ENCODE assay signal across 8 cellular contexts in genomic region chr2:11688222-11689069, GRCh38. TPM values are rescaled to one million over a fixed set of nuclear protein-coding genes. Genes with fewer than 3 reads are reported as not detected.
DNase-seq lines count a peak whose midpoint lies in the region; ATAC-seq, FAIRE-seq and TF ChIP-seq lines count a peak whose summit lies in the region.

No MANE protein-coding gene starts in this region.

- peak overlapping the region; percentile 16 for H3K4me3 Mint-ChIP-seq in activated naive CD4-positive, alpha-beta T cell treated with anti-CD3 and anti-CD28 coated beads, Interleukin-2, amount 10 ng/mL, durations not matched to agents 7 days and 5 days

- POLR2A ChIA-PET in SK-N-SH (lab: Yijun Ruan, JAX): interaction anchor here (0.6 to 1.0 kb wide), 2 partner anchors 59 to 545 kb away, joined by 3 read pairs; no protein-coding TSS in a partner anchor

- H4K20me1 ChIP-seq in SK-N-SH (ENCODE audit: insufficient read depth): no peaks in the 10 kb centered on the region

- peak overlapping the region; percentile 71; the same call in 1 of the 2 replicates for H2AFZ ChIP-seq in SK-N-SH (ENCODE audit: low read depth)
- H2AFZ ChIP-seq in parathyroid adenoma: peak overlapping the region; percentile 61

- peaks cover 49% of the 10 kb centered on the region for H3K27me3 Mint-ChIP-seq in activated naive CD4-positive, alpha-beta T cell treated with anti-CD3 and anti-CD28 coated beads, Interleukin-2, amount 10 ng/mL, durations not matched to agents 7 days and 5 days

- H3K4me1 ChIP-seq in SK-N-SH (ENCODE audit: control insufficient read depth in 1 of 2, insufficient read depth in 2 of 2, low read depth in 1 of 2, low read length in 1 of 2) (peaks cover 0 to 12% of the 10 kb centered on the region in 2 experiments; a peak in 2 of 4 replicates), parathyroid adenoma (peaks cover 12% of the 10 kb centered on the region), tibial artery (peaks cover 0 to 38% (median 9%) of the 10 kb centered on the region in 4 donors)

- TF ChIP-seq RAD21 in SK-N-SH (IDR thresholded peaks at IDR 0.05; ENCODE audit: low read length): peak; percentile 92

- no peak overlapping the region for H3K27ac ChIP-seq in SK-N-SH (ENCODE audit: low read depth in 2 of 2, low read length in 1 of 2)
- no peak overlapping the region for H3K27ac ChIP-seq in parathyroid adenoma
- H3K27ac ChIP-seq in tibial artery: peak overlapping the region in 1 of 2 donors; percentile 58

- TF ChIP-seq CTCF in D721Med (IDR thresholded peaks at IDR 0.05; ENCODE audit: insufficient read depth, missing control alignments) (peak; percentile 76), SK-N-SH (IDR thresholded peaks at IDR 0.05) (peak; percentile 99), parathyroid adenoma (IDR thresholded peaks at IDR 0.05) (peak; percentile 87), tibial artery (IDR thresholded peaks at IDR 0.05) (peak; percentile 70 to 82)

- intact Hi-C loops in tibial artery (cut with DNase I; ENCODE audit: low total_unique reads): no loop called here

- no peaks in the 10 kb centered on the region for H3K9me2 ChIP-seq in SK-N-SH

- H3K4me2 ChIP-seq in SK-N-SH (peak overlapping the region; percentile 65), parathyroid adenoma (ENCODE audit: low read length) (peak overlapping the region; percentile 74)

- DNase-seq in D721Med (ENCODE audit: insufficient read length, low spot score): peak; percentile 78
- peak; percentile 91 for DNase-seq in KBM-7
- DNase-seq in SK-N-SH: peak; percentile 94
- peak; percentile 89 for DNase-seq in activated naive CD4-positive, alpha-beta T cell treated with anti-CD3 and anti-CD28 coated beads, Interleukin-2, amount 10 ng/mL, durations not matched to agents 7 days and 5 days
- DNase-seq in globus pallidus (ENCODE audit: low spot score): peak; percentile 67
- DNase-seq in tibial artery: peak; percentile 78 to 88

- peaks cover 6% of the 10 kb centered on the region; the same call in 1 of the 2 replicates for H3K27me3 ChIP-seq in SK-N-SH (ENCODE audit: insufficient read depth)
- H3K27me3 ChIP-seq in parathyroid adenoma (ENCODE audit: control insufficient read depth, insufficient read depth, low read length): no peaks in the 10 kb centered on the region
- H3K27me3 ChIP-seq in tibial artery: peaks cover 0 to 7% of the 10 kb centered on the region in 2 donors

- WGBS in SK-N-SH (ENCODE audit: low lambda C conversion rate): 15% methylated on average over 23 of the region's 23 CpGs

- no peaks in the 10 kb centered on the region for H3K36me3 Mint-ChIP-seq in activated naive CD4-positive, alpha-beta T cell treated with anti-CD3 and anti-CD28 coated beads, Interleukin-2, amount 10 ng/mL, durations not matched to agents 7 days and 5 days

- no peak for FAIRE-seq in D721Med (lab: Jason Lieb, UNC)

- no peak overlapping the region for H3K9ac ChIP-seq in SK-N-SH
- no peak overlapping the region for H3K9ac ChIP-seq in parathyroid adenoma

- no peaks in the 10 kb centered on the region for H3K36me3 ChIP-seq in SK-N-SH (replicated peaks in 1 of 2; ENCODE audit: control insufficient read depth in 1 of 2, insufficient read depth in 2 of 2, low read length in 1 of 2)
- H3K36me3 ChIP-seq in parathyroid adenoma (ENCODE audit: control insufficient read depth, insufficient read depth, low read length): no peaks in the 10 kb centered on the region
- no peaks in the 10 kb centered on the region for H3K36me3 ChIP-seq in tibial artery

- in situ Hi-C loops in KBM-7 (cut with MboI; ENCODE audit: low pct_unique_long_range_greater_than_20kb, low sequenced_read_pairs): loop anchor here (25.0 kb wide), 1 partner anchor 99 kb away; no protein-coding TSS in a partner anchor

- H3K79me2 ChIP-seq in SK-N-SH (ENCODE audit: insufficient read depth): no peaks in the 10 kb centered on the region
- no peaks in the 10 kb centered on the region for H3K79me2 ChIP-seq in parathyroid adenoma

- H3K4me3 ChIP-seq in SK-N-SH (ENCODE audit: low read depth in 2 of 2, low read length in 1 of 2): peak overlapping the region; percentile 27 to 48
- H3K4me3 ChIP-seq in parathyroid adenoma (ENCODE audit: low read depth, low read length): peak overlapping the region; percentile 30
- H3K4me3 ChIP-seq in tibial artery: peak overlapping the region; percentile 20 to 25

- peak overlapping the region; percentile 40 for H3K27ac Mint-ChIP-seq in activated naive CD4-positive, alpha-beta T cell treated with anti-CD3 and anti-CD28 coated beads, Interleukin-2, amount 10 ng/mL, durations not matched to agents 7 days and 5 days

- H3K9me3 ChIP-seq in SK-N-SH: no peaks in the 10 kb centered on the region
- H3K9me3 ChIP-seq in parathyroid adenoma (ENCODE audit: control insufficient read depth, low read length): no peaks in the 10 kb centered on the region
- H3K9me3 ChIP-seq in tibial artery: no peaks in the 10 kb centered on the region

- no peaks in the 10 kb centered on the region for H3F3A ChIP-seq in SK-N-SH (replicated peaks; ENCODE audit: insufficient read depth)

- no peaks in the 10 kb centered on the region for H3K9me3 Mint-ChIP-seq in activated naive CD4-positive, alpha-beta T cell treated with anti-CD3 and anti-CD28 coated beads, Interleukin-2, amount 10 ng/mL, durations not matched to agents 7 days and 5 days

- TF ChIP-seq EP300 in SK-N-SH (IDR thresholded peaks at IDR 0.05; ENCODE audit: borderline replicate concordance in 1 of 2, low read depth in 1 of 2, low read length in 1 of 2): no peak

- CTCF ChIA-PET in SK-N-SH (lab: Yijun Ruan, JAX): interaction anchor here (0.6 to 31.9 kb wide), 51 partner anchors 8 to 1321 kb away, joined by 3 to 886 read pairs (median 4); partner anchors contain the start of genes E2F6, LPIN1 and NTSR2
- CTCF ChIA-PET in activated naive CD4-positive, alpha-beta T cell treated with anti-CD3 and anti-CD28 coated beads, Interleukin-2, amount 10 ng/mL, durations not matched to agents 7 days and 5 days (lab: Charles Lee): interaction anchor here (0.7 to 20.4 kb wide), 14 partner anchors 9 to 1243 kb away, joined by 3 to 362 read pairs (median 4); no protein-coding TSS in a partner anchor

- H3K4me1 Mint-ChIP-seq in activated naive CD4-positive, alpha-beta T cell treated with anti-CD3 and anti-CD28 coated beads, Interleukin-2, amount 10 ng/mL, durations not matched to agents 7 days and 5 days: peaks cover 24% of the 10 kb centered on the region

- peak; percentile 71 for ATAC-seq in GM21576 (IDR thresholded peaks at IDR 0.05; ENCODE audit: unreplicated experiment)

TF ChIP-seq in SK-N-SH, 30 proteins besides CTCF, POLR2A, EP300 and RAD21:
- peak; percentile 73 for TF ChIP-seq SMC3 (IDR thresholded peaks at IDR 0.05; ENCODE audit: low read depth, low read length)
- no peak for TF ChIP-seq YY1 (IDR thresholded peaks at IDR 0.05; ENCODE audit: low read depth)
- TF ChIP-seq SIN3A (IDR thresholded peaks at IDR 0.05; ENCODE audit: borderline replicate concordance, low read depth, low read length): peak; percentile 45; the same call in 1 of the 2 replicates
- TF ChIP-seq USF2 (IDR thresholded peaks at IDR 0.05; ENCODE audit: borderline replicate concordance, low read depth, low read length): no peak
- TF ChIP-seq TCF12 (IDR thresholded peaks at IDR 0.05): peak; percentile 57
- TF ChIP-seq MXI1 (IDR thresholded peaks at IDR 0.05; ENCODE audit: low read depth, low read length): peak; percentile 64; the same call in 1 of the 2 replicates
- TF ChIP-seq CHD2 (IDR thresholded peaks at IDR 0.05; ENCODE audit: low read length, partially characterized antibody): peak; percentile 27
- TF ChIP-seq GABPA (IDR thresholded peaks at IDR 0.05; ENCODE audit: low read depth): no peak
- peak; percentile 49 for TF ChIP-seq RCOR1 (IDR thresholded peaks at IDR 0.05; ENCODE audit: low read length)
- TF ChIP-seq JUND (IDR thresholded peaks at IDR 0.05): no peak
- TF ChIP-seq MAX (IDR thresholded peaks at IDR 0.05; ENCODE audit: low read depth): no peak
- TF ChIP-seq RXRA (IDR thresholded peaks at IDR 0.05; ENCODE audit: borderline replicate concordance, low read depth): no peak

RNA-seq across cellular contexts. Expression of gene NTSR2, which starts 18.5 kb away (rescaled TPM):
- polyA plus RNA-seq in SK-N-SH (2012; rRNA removed): not detected in 2 replicates
- not detected in 2 replicates for polyA plus RNA-seq in SK-N-SH (2012; cell fraction: cytosol; rRNA removed)
- polyA plus RNA-seq in SK-N-SH (2012; cell fraction: nucleus; rRNA removed): not detected in 2 replicates

RNA-seq across cellular contexts. Expression of gene LPIN1, which starts 58.0 kb away (rescaled TPM):
- polyA plus RNA-seq in SK-N-SH (2012; rRNA removed): 22.1 and 28.2 TPM in 2 replicates
- polyA plus RNA-seq in SK-N-SH (2012; cell fraction: cytosol; rRNA removed): 14.9 and 17.7 TPM in 2 replicates
- 60.5 and 67.4 TPM in 2 replicates for polyA plus RNA-seq in SK-N-SH (2012; cell fraction: nucleus; rRNA removed)
